Comparison of ENCODE assay signal across 8 cellular contexts in the genomic region with DNA sequence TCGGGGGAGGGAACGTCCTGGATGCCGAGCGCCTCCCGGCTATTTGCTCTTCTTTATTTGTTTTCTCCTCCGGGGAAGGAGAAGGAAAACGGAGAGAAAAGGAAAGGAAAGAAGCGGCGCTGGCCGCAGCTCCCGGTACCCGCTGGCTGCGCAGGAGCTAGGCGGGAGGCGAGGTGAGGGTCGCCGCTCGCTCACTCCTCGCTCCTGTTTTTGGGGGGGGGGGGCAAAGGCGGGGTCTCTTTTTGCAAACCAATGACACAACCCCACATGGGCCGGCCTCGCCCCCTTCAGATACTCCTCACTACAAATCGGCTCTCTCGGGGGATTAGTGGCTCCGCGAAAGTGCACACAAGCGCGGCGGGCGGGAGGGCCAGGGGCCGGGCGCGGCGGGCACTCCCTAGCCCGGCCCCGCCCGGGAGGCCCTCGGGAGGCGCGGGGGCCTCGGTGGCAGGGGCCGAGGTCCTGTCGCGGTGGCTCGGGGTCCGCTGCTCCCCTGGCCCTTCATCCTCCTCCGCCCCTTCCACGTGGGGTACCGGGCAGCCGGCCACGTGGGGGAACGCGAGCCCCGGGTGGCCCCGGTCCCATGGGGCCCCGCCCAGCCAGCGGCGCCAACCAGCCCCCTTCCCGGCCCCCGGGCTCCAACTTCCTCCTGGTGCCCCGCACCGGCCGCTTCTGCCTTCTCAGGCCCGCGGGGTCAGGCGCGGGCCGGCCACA. TPM values are rescaled to one million over a fixed set of nuclear protein-coding genes. Genes with fewer than 3 reads are reported as not detected.
DNase-seq lines count a peak whose midpoint lies in the region; ATAC-seq and TF ChIP-seq lines count a peak whose summit lies in the region.

No MANE protein-coding gene starts in this region.

- DNase-seq in Caco-2 (peak; percentile 92 to 94), NOMO-1 treated with DMSO at 0.1 percent for 48 hours (lab: John Stamatoyannopoulos, UW; ENCODE audit: unreplicated experiment) (peak; percentile 87), astrocyte of the hippocampus (ENCODE audit: low read depth, low spot score) (peak; percentile 93), right cardiac atrium (peak; percentile 79 to 93 (median 90)), pons (ENCODE audit: low spot score) (peak; percentile 70), middle frontal gyrus (ENCODE audit: extremely low spot score, low spot score) (no peak)

- TF ChIP-seq CTCF in Caco-2 (IDR thresholded peaks at IDR 0.05; ENCODE audit: insufficient read depth in 1 of 2, low read depth in 1 of 2, low read length in 1 of 2, severe bottlenecking in 1 of 2, unreplicated experiment in 1 of 2): peak in 1 of 2 experiments; percentile 50

- no peaks in the 10 kb centered on the region for H3K27me3 ChIP-seq in Caco-2 (replicated peaks; ENCODE audit: control insufficient read depth, insufficient read depth, low read length)
- H3K27me3 ChIP-seq in right cardiac atrium (ENCODE audit: control insufficient read depth, insufficient read depth): no peaks in the 10 kb centered on the region

- H3K4me1 ChIP-seq in Caco-2 (peaks cover 11% of the 10 kb centered on the region), right cardiac atrium (ENCODE audit: control insufficient read depth, insufficient read depth, low read length) (peaks cover 3% of the 10 kb centered on the region)

- H3K4me3 Mint-ChIP-seq in Caco-2 (ENCODE audit: unreplicated experiment): peak overlapping the region; percentile 86

- no peaks in the 10 kb centered on the region for H3K9me3 Mint-ChIP-seq in Caco-2 (ENCODE audit: unreplicated experiment)

- H3K36me3 Mint-ChIP-seq in Caco-2 (ENCODE audit: insufficient read depth, unreplicated experiment): peaks cover 28% of the 10 kb centered on the region

- H3K27ac ChIP-seq in right cardiac atrium (ENCODE audit: low read length): peak overlapping the region; percentile 98

- BruUV-seq in Caco-2 (replicated peaks; lab: Mats Ljungman, UMichigan): no TSS peak

- intact Hi-C loops in Caco-2 (cut with micrococcal nuclease; ENCODE audit: unreplicated experiment) (loop anchor here (5.0 to 10.0 kb wide), 4 partner anchors 56 to 544 kb away; no protein-coding TSS in a partner anchor), right cardiac atrium (cut with DNase I) (loop anchor here in 1 of 4 donors (10.0 kb wide), 2 partner anchors 174 to 214 kb away; no protein-coding TSS in a partner anchor)

- H3K27ac Mint-ChIP-seq in Caco-2 (ENCODE audit: unreplicated experiment): peak overlapping the region; percentile 94

- H3K9me3 ChIP-seq in Caco-2 (no peaks in the 10 kb centered on the region), right cardiac atrium (ENCODE audit: control insufficient read depth, low read length) (no peaks in the 10 kb centered on the region)

- H3K4me3 ChIP-seq in Caco-2 (ENCODE audit: low read depth, low read length) (peak overlapping the region; percentile 88), right cardiac atrium (ENCODE audit: low read length) (peak overlapping the region; percentile 99)

- H3K27me3 Mint-ChIP-seq in Caco-2 (ENCODE audit: insufficient read depth, unreplicated experiment): no peaks in the 10 kb centered on the region

- under 1% methylated on average over 68 of the region's 68 CpGs for WGBS in right cardiac atrium

- ATAC-seq in HG02759 (IDR thresholded peaks at IDR 0.05; ENCODE audit: unreplicated experiment): peak; percentile 44
- peak; percentile 76 to 77 for ATAC-seq in right cardiac atrium
- ATAC-seq in GM21619 (IDR thresholded peaks at IDR 0.05; ENCODE audit: unreplicated experiment): no peak

- no peaks in the 10 kb centered on the region for H3K36me3 ChIP-seq in Caco-2 (ENCODE audit: control insufficient read depth, insufficient read depth, low read length)

- POLR2A ChIA-PET in Caco-2 (lab: Charles Lee): interaction anchor here (0.6 to 1.4 kb wide), 4 partner anchors 23 to 558 kb away, joined by 3 to 11 read pairs (median 4); partner anchors contain the start of gene EDRF1

- CTCF ChIA-PET in Caco-2 (lab: Charles Lee): interaction anchor here (1.1 kb wide), 1 partner anchor 113 kb away, joined by 10 read pairs; no protein-coding TSS in a partner anchor

- peaks cover 24% of the 10 kb centered on the region for H3K4me1 Mint-ChIP-seq in Caco-2 (ENCODE audit: low read depth, unreplicated experiment)

RNA-seq across cellular contexts. Expression of gene CTBP2, which starts 0.7 kb away (rescaled TPM):
- total RNA-seq in Caco-2 (2022) (97.2 and 99.6 TPM in 2 replicates), right cardiac atrium (10 to 100 TPM; 36.6 to 38.7 (median 38.0) TPM)
- polyA plus RNA-seq in right cardiac atrium: 16.6 TPM
